ENCODE assay signal across 25 cellular contexts in the genomic region with DNA sequence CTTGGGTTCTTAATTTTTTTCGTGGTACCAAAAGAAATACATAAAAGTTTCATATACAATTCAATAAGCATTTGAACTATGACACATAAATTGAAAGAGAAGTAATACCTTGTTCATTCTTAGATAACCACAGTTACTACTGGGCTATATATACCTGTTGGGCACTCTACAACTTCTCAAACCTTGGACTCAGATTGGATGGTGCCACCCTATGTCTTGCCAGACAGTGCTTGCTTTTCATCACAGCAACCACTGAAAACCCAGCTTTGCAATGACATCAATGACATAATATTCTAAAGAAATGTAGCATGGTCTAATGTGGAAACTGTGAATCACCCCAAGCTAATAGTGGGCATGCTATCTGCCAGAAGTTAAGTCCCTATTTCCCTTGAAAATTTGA.
A peak's percentile ranks its signal among the peaks of the same experiment; 100 is the strongest.
DNase-seq lines count a peak whose midpoint lies in the region; ATAC-seq and TF ChIP-seq lines count a peak whose summit lies in the region.
"Had no signal": no experiment of that assay in that cellular context is flagged by ENCODE, and none has a peak within 500 bp of the region (broad histone marks: within the 10 kb centered on the region; RNA-seq: fewer than 3 reads in every experiment).

No MANE protein-coding gene starts in this region.

- no peak overlapping the region for H2BK5ac ChIP-seq in mesendoderm (ENCODE audit: low read length)

- POLR2A ChIA-PET in CD4-positive, alpha-beta T cell (lab: Charles Lee) = interaction anchor here (0.5 kb wide), 1 partner anchor 21 kb away, joined by 3 read pairs; no protein-coding TSS in a partner anchor
- POLR2A ChIA-PET in activated B cell treated with CpG ODN at 0.5 μM for 24 hours (lab: Charles Lee) = no interaction called here

- H3K56ac ChIP-seq in mesendoderm (ENCODE audit: low read length) = no peak overlapping the region

- H3K9me3 Mint-ChIP-seq in CD4-positive, alpha-beta T cell = no peaks in the 10 kb centered on the region
- H3K9me3 Mint-ChIP-seq in activated B cell treated with CpG ODN at 0.5 μM for 24 hours = no peaks in the 10 kb centered on the region
- H3K9me3 Mint-ChIP-seq: natural killer cell had no signal

- peaks cover 5% of the 10 kb centered on the region for H3K36me3 Mint-ChIP-seq in CD4-positive, alpha-beta T cell (ENCODE audit: low read depth)
- peaks cover 25% of the 10 kb centered on the region for H3K36me3 Mint-ChIP-seq in activated B cell treated with CpG ODN at 0.5 μM for 24 hours (ENCODE audit: low read depth)
- H3K36me3 Mint-ChIP-seq: natural killer cell had no signal

- H3K4me3 Mint-ChIP-seq in CD4-positive, alpha-beta T cell = no peak overlapping the region
- no peak overlapping the region for H3K4me3 Mint-ChIP-seq in activated B cell treated with CpG ODN at 0.5 μM for 24 hours
- H3K4me3 Mint-ChIP-seq: activated CD4-positive, alpha-beta memory T cell treated with anti-CD3 and anti-CD28 coated beads, Interleukin-2, amount 10 ng/mL, durations not matched to agents 7 days and 5 days; natural killer cell had no signal

- H4K5ac ChIP-seq in mesendoderm (ENCODE audit: low read length) = no peak overlapping the region

- H3K36me3 ChIP-seq in GM23248 (ENCODE audit: low read depth) (no peaks in the 10 kb centered on the region), mesendoderm (ENCODE audit: control insufficient read depth, insufficient read depth, low read length) (no peaks in the 10 kb centered on the region), colonic mucosa (no peaks in the 10 kb centered on the region)
- H3K36me3 ChIP-seq: breast epithelium, gastroesophageal sphincter, prostate gland, SJSA1, suprapubic skin, upper lobe of left lung had no signal

- H3K27ac ChIP-seq in CD4-positive, alpha-beta T cell (ENCODE audit: low read depth, low read length) = no peak overlapping the region
- H3K27ac ChIP-seq in GM23248 = no peak overlapping the region
- no peak overlapping the region for H3K27ac ChIP-seq in mesendoderm (ENCODE audit: low read depth, low read length)
- no peak overlapping the region for H3K27ac ChIP-seq in colonic mucosa
- H3K27ac ChIP-seq: breast epithelium, gastroesophageal sphincter, hepatocyte, prostate gland, right lobe of liver, SJSA1, suprapubic skin, upper lobe of left lung had no signal

- H3K27me3 ChIP-seq in CD4-positive, alpha-beta T cell (ENCODE audit: control insufficient read depth, insufficient read depth, low read length) = no peaks in the 10 kb centered on the region
- H3K27me3 ChIP-seq in GM23248 (replicated peaks; ENCODE audit: insufficient read depth) (no peaks in the 10 kb centered on the region), mesendoderm (ENCODE audit: insufficient read depth, low read length, poor library complexity) (no peaks in the 10 kb centered on the region), colonic mucosa (no peaks in the 10 kb centered on the region)
- H3K27me3 ChIP-seq: breast epithelium, gastroesophageal sphincter, hepatocyte, right lobe of liver, SJSA1, suprapubic skin, upper lobe of left lung had no signal

- peak overlapping the region; percentile 40 for H3K27ac Mint-ChIP-seq in CD4-positive, alpha-beta T cell
- H3K27ac Mint-ChIP-seq in activated B cell treated with CpG ODN at 0.5 μM for 24 hours = no peak overlapping the region
- H3K27ac Mint-ChIP-seq: activated CD4-positive, alpha-beta memory T cell treated with anti-CD3 and anti-CD28 coated beads, Interleukin-2, amount 10 ng/mL, durations not matched to agents 7 days and 5 days; natural killer cell had no signal

- H3K18ac ChIP-seq in mesendoderm (ENCODE audit: low read length) = peak overlapping the region; percentile 18

- H3F3A ChIP-seq in GM23248 (ENCODE audit: insufficient read depth) = no peaks in the 10 kb centered on the region

- 98 to 100% methylated on average over 1 of the region's 1 CpG for WGBS in GM23248 (ENCODE audit: low coverage in 1 of 2, low lambda C conversion rate in 2 of 2, missing lambda C conversion rate in 2 of 2), 2 experiments
- WGBS in mesendoderm (ENCODE audit: extremely low coverage, insufficient coverage, low lambda C conversion rate) = no CpG with 5 or more reads among the region's 1 CpG

- peaks cover 31% of the 10 kb centered on the region for H3K4me1 Mint-ChIP-seq in CD4-positive, alpha-beta T cell (ENCODE audit: low read depth)
- H3K4me1 Mint-ChIP-seq in activated B cell treated with CpG ODN at 0.5 μM for 24 hours = peaks cover 11% of the 10 kb centered on the region

- in situ Hi-C loops in GM23248 (cut with MboI) = no loop called here

- H3K4me2 ChIP-seq in GM23248 (ENCODE audit: unreplicated experiment) = no peak overlapping the region
- no peak overlapping the region for H3K4me2 ChIP-seq in mesendoderm (ENCODE audit: low read length)
- H3K4me2 ChIP-seq: hepatocyte had no signal

- no peak overlapping the region for H2BK15ac ChIP-seq in mesendoderm (replicated peaks; ENCODE audit: low read depth)

- no peaks in the 10 kb centered on the region for H4K20me1 ChIP-seq in GM23248 (ENCODE audit: insufficient read depth)

- H3K9me2 ChIP-seq in GM23248 (ENCODE audit: insufficient read depth) = no peaks in the 10 kb centered on the region

- no peak for DNase-seq in CD4-positive, alpha-beta T cell
- DNase-seq in GM23248 (peak; percentile 14), activated B cell treated with CpG ODN at 0.5 μM for 24 hours (no peak), mesendoderm (no peak), cortex of kidney (lab: John Stamatoyannopoulos, UW) (no peak), colonic mucosa (no peak)
- DNase-seq in stimulated activated CD8-positive, alpha-beta memory T cell treated with anti-CD3 and anti-CD28 coated beads, Interleukin-4, amount 100 ng/mL, for 48 hours = no peak
- DNase-seq: activated CD4-positive, alpha-beta memory T cell treated with anti-CD3 and anti-CD28 coated beads, Interleukin-2, amount 10 ng/mL, durations not matched to agents 7 days and 5 days; activated CD4-positive, CD25-positive, alpha-beta regulatory T cell treated with anti-CD3 and anti-CD28 coated beads, Interleukin-2, amount 50 U/mL, for 72 hours; activated naive CD4-positive, alpha-beta T cell; C1 segment of cervical spinal cord; COR-L47; natural killer cell; NCI-H1092; NCI-H1694; nucleus accumbens; right lobe of liver; upper lobe of left lung had no signal

- H3K9ac ChIP-seq in GM23248 (no peak overlapping the region), mesendoderm (ENCODE audit: low read length) (no peak overlapping the region), colonic mucosa (ENCODE audit: low read depth in 2 of 2, low read length in 2 of 2) (no peak overlapping the region)

- intact Hi-C loops in CD4-positive, alpha-beta T cell (cut with DNase I, micrococcal nuclease) = no loop called here
- intact Hi-C loops in activated B cell treated with CpG ODN at 0.5 μM for 24 hours (cut with micrococcal nuclease) = no loop called here
- intact Hi-C loops in colonic mucosa (cut with DNase I) = no loop called here

- no peak overlapping the region for H2AFZ ChIP-seq in GM23248
- H2AFZ ChIP-seq: hepatocyte had no signal

- CTCF ChIA-PET in CD4-positive, alpha-beta T cell (lab: Charles Lee) = interaction anchor here (0.6 to 2.5 kb wide), 4 partner anchors 13 to 150 kb away, joined by 3 to 8 read pairs (median 4); no protein-coding TSS in a partner anchor
- CTCF ChIA-PET in activated B cell treated with CpG ODN at 0.5 μM for 24 hours (lab: Charles Lee) = no interaction called here

- no peak overlapping the region for H4K8ac ChIP-seq in mesendoderm (ENCODE audit: low read depth, low read length)

- TF ChIP-seq CTCF in CD4-positive, alpha-beta T cell (IDR thresholded peaks at IDR 0.05) = no peak
- TF ChIP-seq CTCF in activated B cell treated with CpG ODN at 0.5 μM for 24 hours (IDR thresholded peaks at IDR 0.05) = no peak
- TF ChIP-seq CTCF in colonic mucosa (IDR thresholded peaks at IDR 0.05) = no peak

- H3K4me1 ChIP-seq in GM23248 (ENCODE audit: insufficient read depth) = no peaks in the 10 kb centered on the region
- no peaks in the 10 kb centered on the region for H3K4me1 ChIP-seq in mesendoderm (ENCODE audit: control insufficient read depth, low read depth, low read length)
- no peaks in the 10 kb centered on the region for H3K4me1 ChIP-seq in colonic mucosa
- H3K4me1 ChIP-seq: breast epithelium, gastroesophageal sphincter, prostate gland, right lobe of liver, SJSA1, suprapubic skin, upper lobe of left lung had no signal

- no peak overlapping the region for H2BK120ac ChIP-seq in mesendoderm (ENCODE audit: low read depth, low read length)

- no peaks in the 10 kb centered on the region for H3K9me3 ChIP-seq in CD4-positive, alpha-beta T cell (ENCODE audit: control insufficient read depth, low read length)
- H3K9me3 ChIP-seq in GM23248 (ENCODE audit: low read depth) (no peaks in the 10 kb centered on the region), colonic mucosa (no peaks in the 10 kb centered on the region)
- H3K9me3 ChIP-seq: breast epithelium, gastroesophageal sphincter, prostate gland, right lobe of liver, SJSA1, suprapubic skin, upper lobe of left lung had no signal

- H2AK5ac ChIP-seq in mesendoderm (ENCODE audit: low read length) = no peak overlapping the region

- no peaks in the 10 kb centered on the region for H3K79me2 ChIP-seq in GM23248 (ENCODE audit: insufficient read depth)
- no peaks in the 10 kb centered on the region for H3K79me2 ChIP-seq in mesendoderm (ENCODE audit: control insufficient read depth, insufficient read depth, low read length)
- H3K79me2 ChIP-seq: hepatocyte had no signal

- no peaks in the 10 kb centered on the region for H3K27me3 Mint-ChIP-seq in CD4-positive, alpha-beta T cell
- no peaks in the 10 kb centered on the region for H3K27me3 Mint-ChIP-seq in activated B cell treated with CpG ODN at 0.5 μM for 24 hours
- H3K27me3 Mint-ChIP-seq: activated CD4-positive, alpha-beta memory T cell treated with anti-CD3 and anti-CD28 coated beads, Interleukin-2, amount 10 ng/mL, durations not matched to agents 7 days and 5 days had no signal

- no peak overlapping the region for H3K4me3 ChIP-seq in GM23248
- no peak overlapping the region for H3K4me3 ChIP-seq in mesendoderm (ENCODE audit: low read length)
- no peak overlapping the region for H3K4me3 ChIP-seq in colonic mucosa
- H3K4me3 ChIP-seq: breast epithelium, gastroesophageal sphincter, hepatocyte, lung, prostate gland, right lobe of liver, SJSA1, suprapubic skin, upper lobe of left lung had no signal

- no peaks in the 10 kb centered on the region for H3K79me1 ChIP-seq in mesendoderm (ENCODE audit: low read length)

- no peak overlapping the region for H3K4ac ChIP-seq in mesendoderm (ENCODE audit: low read depth, low read length)

- no peak overlapping the region for H3K23ac ChIP-seq in mesendoderm (ENCODE audit: low read length)

- ATAC-seq in CD4-positive, alpha-beta T cell (ENCODE audit: poor library complexity) = no peak
- ATAC-seq in activated B cell treated with CpG ODN at 0.5 μM for 24 hours (ENCODE audit: low read depth) = peak; percentile 31
- ATAC-seq: gastroesophageal sphincter, natural killer cell, right lobe of liver had no signal
